In the genomic region with DNA sequence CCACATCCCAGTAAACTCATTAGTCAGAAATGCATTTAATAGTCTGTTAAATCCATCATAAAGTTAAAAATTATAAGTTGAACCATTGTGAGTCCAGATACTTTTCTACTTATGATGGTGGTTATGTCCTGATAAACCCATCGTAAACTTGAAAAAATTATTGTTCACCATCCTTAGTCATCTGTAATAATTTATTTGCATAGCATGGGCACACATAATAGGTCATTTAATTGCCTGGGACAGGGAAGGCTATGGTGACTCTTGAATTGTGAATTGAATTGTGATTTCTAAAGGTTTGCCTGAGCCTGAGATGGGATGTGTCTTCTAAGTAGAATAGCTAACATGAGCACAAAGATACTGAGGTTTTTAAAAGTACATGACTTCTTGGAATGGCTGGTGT, we compare ENCODE assay signal across 16 cellular contexts.
"Had no signal": no experiment of that assay in that cellular context is flagged by ENCODE, and none has a peak within 500 bp of the region (broad histone marks: within the 10 kb centered on the region; RNA-seq: fewer than 3 reads in every experiment).

No MANE protein-coding gene starts in this region.

- H3K4me1 ChIP-seq: prostate gland had no signal

- H3K27ac ChIP-seq: prostate gland, WERI-Rb-1 had no signal

- DNase-seq: activated CD4-positive, alpha-beta memory T cell treated with anti-CD3 and anti-CD28 coated beads for 36 hours; activated CD4-positive, alpha-beta T cell treated with anti-CD3 and anti-CD28 coated beads for 36 hours; activated effector memory CD4-positive, alpha-beta T cell treated with Interleukin-2 at 50 U/mL for 16 hours; activated T-cell treated with anti-CD3 and anti-CD28 coated beads, Interleukin-2, amount 50 U/mL, for 4 hours; body of pancreas; effector CD8-positive, alpha-beta T cell; head of caudate nucleus; immature natural killer cell; right cardiac atrium; stimulated activated CD4-positive, alpha-beta T cell treated with anti-CD3 and anti-CD28 coated beads, Interleukin-4, amount 100 ng/mL, for 4 hours; stimulated activated CD8-positive, alpha-beta memory T cell treated with anti-CD3 and anti-CD28 coated beads, Interleukin-4, amount 100 ng/mL, for 48 hours; WERI-Rb-1 had no signal

- H3K4me3 ChIP-seq: body of pancreas, prostate gland, skin epidermis, suprapubic skin had no signal

- H3K27me3 ChIP-seq: body of pancreas, suprapubic skin had no signal

- H3K9me3 ChIP-seq: body of pancreas, prostate gland, suprapubic skin had no signal

- ATAC-seq: activated CD4-positive, alpha-beta T cell treated with anti-CD3 and anti-CD28 coated beads for 36 hours; activated naive CD4-positive, alpha-beta T cell treated with anti-CD3 and anti-CD28 coated beads, Interleukin-2, amount 50 U/mL, for 72 hours; activated T-cell treated with anti-CD3 and anti-CD28 coated beads, Interleukin-2, amount 50 U/mL, for 4 hours; body of pancreas had no signal

- H3K36me3 ChIP-seq: prostate gland, suprapubic skin, WERI-Rb-1 had no signal
